In the genomic region with DNA sequence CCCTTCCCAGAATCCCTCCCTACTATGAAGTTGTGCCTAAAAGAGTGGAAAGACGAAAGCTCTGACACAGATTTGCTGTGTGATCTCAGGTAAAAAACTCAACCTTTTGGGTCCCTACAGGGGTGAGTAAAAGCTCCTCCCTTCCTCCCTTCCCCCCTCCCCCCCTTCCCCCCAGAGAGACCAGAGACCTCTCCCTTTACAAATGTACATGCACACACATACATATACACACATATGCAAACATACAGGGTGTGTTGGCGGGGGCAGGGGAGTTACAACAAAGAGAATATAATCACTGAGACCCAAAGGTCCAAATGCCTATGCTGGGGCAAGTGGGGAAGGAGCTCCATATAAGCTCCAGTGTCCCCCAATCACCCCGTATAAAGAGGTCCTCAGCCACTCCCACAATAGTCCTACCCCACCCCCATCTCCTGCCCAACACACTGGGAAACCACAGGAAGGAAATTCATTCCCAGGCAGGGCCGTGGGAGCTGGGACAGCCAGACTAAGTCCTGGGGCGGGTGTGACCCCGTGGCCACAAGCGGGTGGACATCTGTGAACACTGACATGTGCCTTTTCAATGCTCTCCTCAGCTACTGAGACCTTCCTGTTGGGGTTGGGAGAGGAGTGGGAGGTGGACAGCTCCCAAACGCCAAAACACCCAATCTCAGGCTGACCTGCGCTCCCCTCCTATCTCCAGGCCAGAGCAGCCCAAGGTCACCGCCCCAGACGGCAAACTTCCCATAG, we compare ENCODE assay signal across 8 cellular contexts. TPM values are rescaled to one million over a fixed set of nuclear protein-coding genes. Genes with fewer than 3 reads are reported as not detected.
DNase-seq lines count a peak whose midpoint lies in the region; ATAC-seq, FAIRE-seq and TF ChIP-seq lines count a peak whose summit lies in the region.

No MANE protein-coding gene starts in this region.

- BruUV-seq in K562 (replicated peaks; lab: Mats Ljungman, UMichigan) = no TSS peak

- H3K4me3 ChIP-seq in AG10803 (ENCODE audit: low read length) (peak overlapping the region; percentile 97), K562 (peak overlapping the region; percentile 71), subcutaneous abdominal adipose tissue (ENCODE audit: low read depth in 1 of 5, low read length in 5 of 5) (peak overlapping the region; percentile 86 to 96 (median 91))

- peak overlapping the region; percentile 52 to 96 for H3K9ac ChIP-seq in K562 (ENCODE audit: insufficient read depth in 1 of 2, low read depth in 2 of 2, low read length in 2 of 2)
- H3K9ac ChIP-seq in subcutaneous abdominal adipose tissue (ENCODE audit: low read length in 5 of 5) = peak overlapping the region; percentile 72 to 90 (median 82)

- H4K20me1 ChIP-seq in K562 (replicated peaks; ENCODE audit: control insufficient read depth, insufficient read depth, low read length) = peaks cover 38% of the 10 kb centered on the region

- H3K27ac ChIP-seq in K562 (ENCODE audit: extremely low read depth, low read depth, low read length) (peak overlapping the region; percentile 39; the same call in 2 of the 3 replicates), subcutaneous abdominal adipose tissue (ENCODE audit: low read depth, low read length) (peak overlapping the region; percentile 92)

- intact Hi-C loops in K562 (cut with micrococcal nuclease) = no loop called here

- H3K4me1 ChIP-seq in K562 (replicated peaks in 1 of 2; ENCODE audit: control insufficient read depth in 2 of 2, insufficient read depth in 2 of 2, low read length in 2 of 2) = peaks cover 74 to 76% of the 10 kb centered on the region in 2 experiments
- H3K4me1 ChIP-seq in subcutaneous abdominal adipose tissue (ENCODE audit: control insufficient read depth in 5 of 5, insufficient read depth in 5 of 5, low read length in 5 of 5) = peaks cover 49 to 88% (median 83%) of the 10 kb centered on the region in 5 donors

- TF ChIP-seq EP300 in Ishikawa (IDR thresholded peaks at IDR 0.05; ENCODE audit: borderline replicate concordance) (no peak), K562 (IDR thresholded peaks at IDR 0.05; ENCODE audit: low read length) (no peak)

- POLR2A ChIA-PET in K562 (lab: Yijun Ruan, JAX) = interaction anchor here (0.6 to 6.6 kb wide), 11 partner anchors 9 to 237 kb away, joined by 3 to 62 read pairs (median 3); no protein-coding TSS in a partner anchor

- ATAC-seq in K562 (peak; percentile 1; the same call in 2 of the 3 replicates), GM18873 (IDR thresholded peaks at IDR 0.05; ENCODE audit: low FRiP score, unreplicated experiment) (no peak)

- DNase-seq in AG10803 (ENCODE audit: low read depth) (peak; percentile 55), K562 (ENCODE audit: extremely low read depth in 1 of 4, low spot score in 3 of 4) (peak in 2 of 4 experiments; percentile 41 to 62), kidney tubule cell (ENCODE audit: low spot score) (peak; percentile 46), NCI-H2171 treated with DMSO at 0.1 percent for 48 hours (lab: John Stamatoyannopoulos, UW) (no peak), DMS153 treated with DMSO at 0.1 percent for 48 hours (lab: John Stamatoyannopoulos, UW; ENCODE audit: unreplicated experiment) (no peak)

- peak; percentile 78 for FAIRE-seq in K562 (lab: Jason Lieb, UNC)

- H3K9me3 ChIP-seq in K562 (replicated peaks; ENCODE audit: control insufficient read depth, insufficient read depth, low read depth, low read length) (no peaks in the 10 kb centered on the region), subcutaneous abdominal adipose tissue (ENCODE audit: control insufficient read depth in 5 of 5, low read length in 5 of 5) (no peaks in the 10 kb centered on the region)

- H3K36me3 ChIP-seq in K562 (ENCODE audit: control insufficient read depth, insufficient read depth, low read length) = peaks cover 10% of the 10 kb centered on the region; the same call in 2 of the 3 replicates
- H3K36me3 ChIP-seq in subcutaneous abdominal adipose tissue (ENCODE audit: control insufficient read depth in 5 of 5, insufficient read depth in 5 of 5, low read length in 5 of 5) = peaks cover 0 to 5% (median 0%) of the 10 kb centered on the region in 5 donors

- peaks cover 69% of the 10 kb centered on the region for H3K79me2 ChIP-seq in K562 (ENCODE audit: control insufficient read depth, insufficient read depth, low read length)

- TF ChIP-seq RAD21 in Ishikawa (IDR thresholded peaks at IDR 0.05; ENCODE audit: low read depth) (no peak), K562 (CRISPR knock-in tag; conservative IDR thresholded peaks at IDR 0.05 in 1 of 2, IDR thresholded peaks at IDR 0.05 in 1 of 2) (no peak)

- in situ Hi-C loops in K562 (cut with MboI) = no loop called here

- no peak overlapping the region for H2AFZ ChIP-seq in K562 (ENCODE audit: low read depth, low read length)

- peaks cover 12% of the 10 kb centered on the region for H3K9me1 ChIP-seq in K562 (ENCODE audit: control insufficient read depth, insufficient read depth, low read length)

- peak overlapping the region; percentile 74 for H3K4me2 ChIP-seq in K562 (ENCODE audit: insufficient read depth, low read length)

- 16% methylated on average over 11 of the region's 11 CpGs for WGBS in K562 (ENCODE audit: insufficient coverage, low coverage, missing lambda C conversion rate)

- TF ChIP-seq CTCF in AG10803 (conservative IDR thresholded peaks at IDR 0.05; ENCODE audit: low read length) (no peak), K562 (IDR thresholded peaks at IDR 0.05 in 2 of 3, conservative IDR thresholded peaks at IDR 0.05 in 1 of 3; ENCODE audit: insufficient read depth in 2 of 3, low read depth in 1 of 3, low read length in 3 of 3) (no peak)

- CTCF ChIA-PET in K562 (lab: Yijun Ruan, JAX; ENCODE audit: low intra/inter-chr PET ratio) = no interaction called here

- no peak for TF ChIP-seq POLR2A in K562 (conservative IDR thresholded peaks at IDR 0.05)

- H3K27me3 ChIP-seq in K562 (ENCODE audit: control insufficient read depth in 2 of 2, insufficient read depth in 2 of 2, low read length in 2 of 2) = no peaks in the 10 kb centered on the region; a peak in 1 of 5 replicates
- no peaks in the 10 kb centered on the region for H3K27me3 ChIP-seq in subcutaneous abdominal adipose tissue (ENCODE audit: control insufficient read depth in 5 of 5, insufficient read depth in 4 of 5, low read length in 5 of 5)

TF ChIP-seq in Ishikawa, 13 proteins besides CTCF, POLR2A, EP300 and RAD21 (continues in another document):
- TF ChIP-seq, protein P1, sequence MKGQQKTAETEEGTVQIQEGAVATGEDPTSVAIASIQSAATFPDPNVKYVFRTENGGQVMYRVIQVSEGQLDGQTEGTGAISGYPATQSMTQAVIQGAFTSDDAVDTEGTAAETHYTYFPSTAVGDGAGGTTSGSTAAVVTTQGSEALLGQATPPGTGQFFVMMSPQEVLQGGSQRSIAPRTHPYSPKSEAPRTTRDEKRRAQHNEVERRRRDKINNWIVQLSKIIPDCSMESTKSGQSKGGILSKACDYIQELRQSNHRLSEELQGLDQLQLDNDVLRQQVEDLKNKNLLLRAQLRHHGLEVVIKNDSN (IDR thresholded peaks at IDR 0.05) = no peak
- TF ChIP-seq TEAD4 (IDR thresholded peaks at IDR 0.05) (no peak), TCF12 (IDR thresholded peaks at IDR 0.05; ENCODE audit: low read depth) (no peak), CEBPB (IDR thresholded peaks at IDR 0.05) (no peak)

TF ChIP-seq in K562, 482 proteins besides CTCF, POLR2A, EP300 and RAD21 (continues in another document):
- TF ChIP-seq DACH1 (IDR thresholded peaks at IDR 0.05; ENCODE audit: partially characterized antibody) = no peak
- no peak for TF ChIP-seq ZSCAN32 (CRISPR knock-in tag; IDR thresholded peaks at IDR 0.05)
- no peak for TF ChIP-seq CBX2 (IDR thresholded peaks at IDR 0.05; ENCODE audit: insufficient read depth, low read length, poor library complexity, severe bottlenecking)
- TF ChIP-seq ZNF354B (CRISPR knock-in tag; IDR thresholded peaks at IDR 0.05) = no peak
- TF ChIP-seq ESRRA (IDR thresholded peaks at IDR 0.05; ENCODE audit: borderline replicate concordance, low read depth) = peak; percentile 71
- TF ChIP-seq ZNF347 (CRISPR knock-in tag; IDR thresholded peaks at IDR 0.05; ENCODE audit: low read depth) = no peak
- no peak for TF ChIP-seq HDAC3 (IDR thresholded peaks at IDR 0.05; ENCODE audit: borderline replicate concordance, partially characterized antibody)
- TF ChIP-seq HDAC2 (IDR thresholded peaks at IDR 0.05) = 0 out of 2 replicates have a peak, but pooled peaks have one; percentile 32
- TF ChIP-seq, protein P2, sequence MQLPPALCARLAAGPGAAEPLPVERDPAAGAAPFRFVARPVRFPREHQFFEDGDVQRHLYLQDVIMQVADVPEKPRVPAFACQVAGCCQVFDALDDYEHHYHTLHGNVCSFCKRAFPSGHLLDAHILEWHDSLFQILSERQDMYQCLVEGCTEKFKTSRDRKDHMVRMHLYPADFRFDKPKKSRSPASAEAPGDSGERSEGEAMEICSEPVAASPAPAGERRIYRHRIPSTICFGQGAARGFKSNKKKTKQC (CRISPR knock-in tag; IDR thresholded peaks at IDR 0.05) = no peak
- TF ChIP-seq KDM1A (IDR thresholded peaks at IDR 0.05) = 0 out of 4 replicates have a peak, but pooled peaks of 1 of the 2 experiments have one; percentile 5

RNA-seq across cellular contexts. Expression of a gene that starts 2.0 kb away (rescaled TPM):
- 11.7 and 23.2 TPM in 2 replicates for total RNA-seq in K562 (2011; cell fraction: chromatin; rRNA removed; ENCODE audit: low replicate concordance)
- 10.0 and 13.7 TPM in 2 replicates for total RNA-seq in K562 (2011; cell fraction: nucleolus; rRNA removed)
- total RNA-seq in K562 (2011; cell fraction: nucleoplasm; rRNA removed) = 14.1 and 18.8 TPM in 2 replicates
- 5.4 and 6.5 TPM in 2 replicates for total RNA-seq in K562 (2014; rRNA removed)
- total RNA-seq in K562 (2014; rRNA removed; fragmentation: Illumina TruSeq; extraction: Trizol) = 1.3 and 1.7 TPM in 2 replicates
- 2.6 and 2.7 TPM in 2 replicates for total RNA-seq in K562 (2015; rRNA removed; fragmentation: Illumina TruSeq; extraction: Trizol)
- total RNA-seq in K562 (2021) = 13.8 and 19.5 TPM in 2 replicates
- 2.2 and 4.6 TPM in 2 replicates for polyA plus RNA-seq in K562 (2011; rRNA removed)
- polyA plus RNA-seq in K562 (2011; cell fraction: cytosol; rRNA removed) = 3.8 and 6.0 TPM in 2 replicates
- polyA plus RNA-seq in K562 (2011; cell fraction: nucleus; rRNA removed) = 8.5 and 14.0 TPM in 2 replicates
- polyA plus RNA-seq in K562 (2012) = 8.7 and 11.3 TPM in 2 replicates
- 5.0 and 8.2 TPM in 2 replicates for polyA plus RNA-seq in K562 (2014; fragmentation: Illumina TruSeq; extraction: Trizol)
- polyA plus RNA-seq in K562 (2014; fragmentation: Nextera tagmentation; extraction: Ambion mirVana) = under 1 TPM; 0.10 TPM
- polyA plus RNA-seq in K562 (2014; rRNA removed) = 6.0 and 8.2 TPM in 2 replicates
- 2.8 and 3.4 TPM in 2 replicates for polyA minus RNA-seq in K562 (2011; rRNA and poly(A)+ RNA removed)
- 3.1 and 5.6 TPM in 2 replicates for polyA minus RNA-seq in K562 (2011; cell fraction: cytosol; rRNA and poly(A)+ RNA removed)
- 4.6 and 7.7 TPM in 2 replicates for polyA minus RNA-seq in K562 (2011; cell fraction: nucleus; rRNA and poly(A)+ RNA removed)

Comparison
In these comparisons a context has a peak if more than half of its experiments do, and no peak if none do; other contexts are left out.
1. DNase-seq: peak in AG10803 (single experiment) and kidney tubule cell (single experiment); none in NCI-H2171 treated with DMSO at 0.1 percent for 48 hours (single experiment) and DMS153 treated with DMSO at 0.1 percent for 48 hours (single experiment).
2. Peak in every context shown above with its lines, with median percentiles within 50 percentile points of each other: H3K4me3 ChIP-seq.